1 cellular context compared by ENCODE assay signal in the genomic region with DNA sequence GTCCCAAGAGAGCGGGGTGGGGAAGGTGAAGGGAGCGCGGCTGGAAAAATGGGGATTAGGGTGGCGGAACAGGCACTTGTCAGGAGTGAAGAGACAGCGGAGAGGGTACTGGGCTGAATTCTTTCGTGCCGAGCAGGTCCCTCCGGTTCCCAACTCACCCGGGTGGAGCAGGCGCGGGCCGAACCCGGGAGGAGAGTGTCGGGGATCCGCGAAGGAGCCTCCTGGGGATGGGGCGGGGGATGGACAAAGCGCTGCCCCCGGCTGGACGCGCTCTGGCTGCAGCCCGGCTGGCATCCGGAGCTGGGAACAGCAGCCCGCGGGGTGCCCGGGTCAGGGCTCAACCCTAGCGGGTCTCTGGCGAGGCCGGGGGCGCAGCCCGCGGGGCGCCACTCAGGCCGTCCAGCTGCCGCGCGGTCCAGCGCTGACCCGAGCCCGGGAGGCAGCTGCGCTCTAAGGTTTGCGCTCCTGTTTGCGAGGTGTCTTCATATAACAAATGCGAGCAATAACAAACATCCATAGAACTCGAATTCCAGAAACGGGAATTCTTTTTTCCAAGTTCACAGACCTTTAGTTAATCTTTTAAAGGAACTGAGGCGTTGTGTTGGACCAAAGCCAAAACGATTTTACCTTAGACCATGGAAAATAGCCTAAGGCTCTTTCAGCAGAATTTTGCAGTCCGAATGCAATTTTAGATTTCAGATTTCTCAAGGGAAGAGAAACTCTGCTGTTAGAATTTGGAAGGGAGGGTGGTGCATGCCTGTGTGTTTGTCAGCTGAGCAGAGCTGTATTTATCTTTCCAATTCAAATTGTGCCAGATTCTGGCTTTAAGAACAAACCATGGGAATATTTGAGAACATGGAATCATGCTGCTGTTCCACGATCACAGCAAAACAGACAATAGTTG.
TF ChIP-seq lines count a peak whose summit lies in the region.

No MANE protein-coding gene starts in this region.

TF ChIP-seq in K562, 482 proteins besides CTCF, POLR2A, EP300 and RAD21 (continued from another document):
- TF ChIP-seq NFIC (IDR thresholded peaks at IDR 0.05) (peak; percentile 52; the same call in 1 of the 2 replicates), RNF2 (IDR thresholded peaks at IDR 0.05) (no peak), FOXA3 (CRISPR knock-in tag; conservative IDR thresholded peaks at IDR 0.05 in 1 of 2, IDR thresholded peaks at IDR 0.05 in 1 of 2) (no peak), MTA1 (IDR thresholded peaks at IDR 0.05; ENCODE audit: borderline replicate concordance) (no peak)
